In the genomic region with DNA sequence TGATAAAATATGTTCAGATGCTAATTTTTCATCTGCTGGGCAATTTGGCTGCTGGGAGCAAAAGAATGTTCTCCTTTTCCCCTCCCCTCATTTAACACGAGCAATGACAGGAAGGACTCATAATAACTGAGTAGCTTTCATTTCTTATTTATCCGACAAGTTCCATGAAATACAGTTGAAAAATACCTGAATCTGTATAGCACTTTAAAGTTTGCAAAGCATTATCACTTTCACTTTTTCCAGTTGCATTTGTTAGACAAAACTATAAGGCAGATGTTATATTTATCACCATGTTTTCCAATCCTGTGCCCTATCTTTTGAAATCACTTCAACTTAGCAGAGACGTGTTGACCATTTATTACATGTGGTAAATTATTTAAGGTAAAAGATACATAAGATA, we compare ENCODE assay signal across 23 cellular contexts.
A peak's percentile ranks its signal among the peaks of the same experiment; 100 is the strongest.
DNase-seq lines count a peak whose midpoint lies in the region; ATAC-seq and TF ChIP-seq lines count a peak whose summit lies in the region.
"Had no signal": no experiment of that assay in that cellular context is flagged by ENCODE, and none has a peak within 500 bp of the region (broad histone marks: within the 10 kb centered on the region; RNA-seq: fewer than 3 reads in every experiment).

No MANE protein-coding gene starts in this region.

- H3K9ac ChIP-seq in neural cell (ENCODE audit: low read length), result peak overlapping the region; percentile 48
- H3K9ac ChIP-seq: KMS-11 had no signal

- 54% methylated on average over 3 of the region's 3 CpGs for WGBS in esophagus muscularis mucosa

- no peaks in the 10 kb centered on the region for H3K9me2 ChIP-seq in neural cell (ENCODE audit: insufficient read depth, low read length)

- no peaks in the 10 kb centered on the region for H3F3A ChIP-seq in neural cell (ENCODE audit: insufficient read depth, low read length, poor library complexity, severe bottlenecking)

- H3K4me2 ChIP-seq in neural cell (ENCODE audit: low read length), result peak overlapping the region; percentile 60
- H3K4me2 ChIP-seq: KMS-11 had no signal

- POLR2A ChIA-PET in MCF 10A (lab: Yijun Ruan, JAX), result interaction anchor here (0.6 kb wide), 1 partner anchor 384 kb away, joined by 3 read pairs; no protein-coding TSS in a partner anchor

- TF ChIP-seq EP300 in neural cell (conservative IDR thresholded peaks at IDR 0.05; ENCODE audit: poor library complexity, severe bottlenecking), result no peak
- no peak for TF ChIP-seq EP300 in esophagus muscularis mucosa (IDR thresholded peaks at IDR 0.05)

- H3K9me3 ChIP-seq in breast epithelium, result no peaks in the 10 kb centered on the region
- H3K9me3 ChIP-seq in neural cell (ENCODE audit: low read length), result no peaks in the 10 kb centered on the region
- no peaks in the 10 kb centered on the region for H3K9me3 ChIP-seq in esophagus muscularis mucosa
- H3K9me3 ChIP-seq: adrenal gland, colonic mucosa, right lobe of liver, transverse colon had no signal

- TF ChIP-seq RAD21 in neural cell (conservative IDR thresholded peaks at IDR 0.05), result no peak

- H2AFZ ChIP-seq in neural cell (ENCODE audit: low read depth, low read length), result no peak overlapping the region

- no peak overlapping the region for H3K4me3 Mint-ChIP-seq in MCF 10A (ENCODE audit: unreplicated experiment)
- peak overlapping the region; percentile 2 for H3K4me3 Mint-ChIP-seq in activated T-helper 17 cell treated with anti-CD3 and anti-CD28 coated beads, Interleukin-2, amount 50 U/mL, for 72 hours
- H3K4me3 Mint-ChIP-seq: nephron progenitor cell had no signal

- H3K9me3 Mint-ChIP-seq in MCF 10A (ENCODE audit: unreplicated experiment), result no peaks in the 10 kb centered on the region
- no peaks in the 10 kb centered on the region for H3K9me3 Mint-ChIP-seq in activated T-helper 17 cell treated with anti-CD3 and anti-CD28 coated beads, Interleukin-2, amount 50 U/mL, for 72 hours
- H3K9me3 Mint-ChIP-seq: stimulated activated naive CD8-positive, alpha-beta T cell treated with anti-CD3 and anti-CD28 coated beads, Interleukin-15, amount 100 ng/mL, for 72 hours had no signal

- CTCF ChIA-PET in MCF 10A (lab: Yijun Ruan, JAX), result interaction anchor here (4.0 kb wide), 1 partner anchor 60 kb away, joined by 29 read pairs; no protein-coding TSS in a partner anchor

- H3K4me1 ChIP-seq in breast epithelium (no peaks in the 10 kb centered on the region), esophagus muscularis mucosa (peaks cover 0 to 14% (median 5%) of the 10 kb centered on the region in 4 donors)
- H3K4me1 ChIP-seq: adrenal gland, colonic mucosa, right lobe of liver had no signal

- peak overlapping the region; percentile 64 for H3K27ac Mint-ChIP-seq in MCF 10A (ENCODE audit: low read depth, unreplicated experiment)
- H3K27ac Mint-ChIP-seq in activated T-helper 17 cell treated with anti-CD3 and anti-CD28 coated beads, Interleukin-2, amount 50 U/mL, for 72 hours, result no peak overlapping the region
- H3K27ac Mint-ChIP-seq: nephron progenitor cell had no signal

- H3K36me3 Mint-ChIP-seq in MCF 10A (ENCODE audit: insufficient read depth, unreplicated experiment), result peaks cover under 1% of the 10 kb centered on the region
- no peaks in the 10 kb centered on the region for H3K36me3 Mint-ChIP-seq in activated T-helper 17 cell treated with anti-CD3 and anti-CD28 coated beads, Interleukin-2, amount 50 U/mL, for 72 hours (ENCODE audit: low read depth)

- no peaks in the 10 kb centered on the region for H4K20me1 ChIP-seq in neural cell (ENCODE audit: insufficient read depth)

- no peaks in the 10 kb centered on the region for H3K27me3 ChIP-seq in breast epithelium
- H3K27me3 ChIP-seq in neural cell (ENCODE audit: insufficient read depth, low read depth, low read length), result no peaks in the 10 kb centered on the region
- no peaks in the 10 kb centered on the region for H3K27me3 ChIP-seq in esophagus muscularis mucosa
- H3K27me3 ChIP-seq: adrenal gland, colonic mucosa, right lobe of liver, transverse colon had no signal

- H3K27me3 Mint-ChIP-seq in MCF 10A (ENCODE audit: insufficient read depth, unreplicated experiment), result no peaks in the 10 kb centered on the region
- H3K27me3 Mint-ChIP-seq in activated T-helper 17 cell treated with anti-CD3 and anti-CD28 coated beads, Interleukin-2, amount 50 U/mL, for 72 hours, result no peaks in the 10 kb centered on the region
- H3K27me3 Mint-ChIP-seq: stimulated activated naive CD8-positive, alpha-beta T cell treated with anti-CD3 and anti-CD28 coated beads, Interleukin-15, amount 100 ng/mL, for 72 hours had no signal

- H3K36me3 ChIP-seq in breast epithelium, result no peaks in the 10 kb centered on the region
- no peaks in the 10 kb centered on the region for H3K36me3 ChIP-seq in neural cell (ENCODE audit: insufficient read depth, low read length)
- no peaks in the 10 kb centered on the region for H3K36me3 ChIP-seq in esophagus muscularis mucosa
- H3K36me3 ChIP-seq: adrenal gland, colonic mucosa, right lobe of liver, transverse colon had no signal

- no peak for TF ChIP-seq POLR2A in breast epithelium (IDR thresholded peaks at IDR 0.05)
- TF ChIP-seq POLR2A in esophagus muscularis mucosa (IDR thresholded peaks at IDR 0.05; ENCODE audit: low read depth), result no peak

- intact Hi-C loops in MCF 10A (cut with micrococcal nuclease) (no loop called here), breast epithelium (cut with DNase I; ENCODE audit: low total_unique reads) (no loop called here), esophagus muscularis mucosa (cut with DNase I) (no loop called here)

- no peak overlapping the region for H3K4me3 ChIP-seq in breast epithelium
- H3K4me3 ChIP-seq in neural cell (ENCODE audit: low read length), result peak overlapping the region; percentile 48
- H3K4me3 ChIP-seq in esophagus muscularis mucosa, result no peak overlapping the region
- H3K4me3 ChIP-seq: adrenal gland, colonic mucosa, GM12878, right lobe of liver, transverse colon had no signal

- H3K4me1 Mint-ChIP-seq in MCF 10A (ENCODE audit: insufficient read depth, unreplicated experiment), result peaks cover 6% of the 10 kb centered on the region
- peaks cover 18% of the 10 kb centered on the region for H3K4me1 Mint-ChIP-seq in activated T-helper 17 cell treated with anti-CD3 and anti-CD28 coated beads, Interleukin-2, amount 50 U/mL, for 72 hours

- ATAC-seq in activated T-helper 17 cell treated with anti-CD3 and anti-CD28 coated beads, Interleukin-2, amount 50 U/mL, for 72 hours (replicated peaks), result no peak
- ATAC-seq in GM18867 (IDR thresholded peaks at IDR 0.05; ENCODE audit: unreplicated experiment) (no peak), GM21528 (IDR thresholded peaks at IDR 0.05; ENCODE audit: low FRiP score, unreplicated experiment) (no peak)
- ATAC-seq: GM12878 had no signal

- DNase-seq in MCF 10A (ENCODE audit: unreplicated experiment), result no peak
- DNase-seq in breast epithelium (ENCODE audit: low spot score in 2 of 2), result no peak
- no peak for DNase-seq in esophagus muscularis mucosa (ENCODE audit: extremely low spot score)
- no peak for DNase-seq in NCI-H2029 treated with DMSO at 0.1 percent for 48 hours (lab: John Stamatoyannopoulos, UW)
- DNase-seq: activated CD4-positive, CD25-positive, alpha-beta regulatory T cell; adrenal gland; C1 segment of cervical spinal cord; colonic mucosa; left ventricle myocardium superior; midbrain; NCI-H146; NCI-H69; nephron progenitor cell; right lobe of liver; stimulated activated CD4-positive, alpha-beta T cell treated with anti-CD3 and anti-CD28 coated beads, Interleukin-15, amount 100 ng/mL, for 24 hours; stimulated activated naive CD8-positive, alpha-beta T cell treated with anti-CD3 and anti-CD28 coated beads, Interleukin-15, amount 100 ng/mL, for 72 hours; transverse colon had no signal

- no peak overlapping the region for H3K27ac ChIP-seq in breast epithelium
- H3K27ac ChIP-seq in neural cell (ENCODE audit: low read length), result peak overlapping the region; percentile 84
- H3K27ac ChIP-seq in esophagus muscularis mucosa (replicated peaks in 1 of 4), result peak overlapping the region in 2 of 4 donors; percentile 7 to 45
- H3K27ac ChIP-seq: colonic mucosa, KMS-11 had no signal

- BruUV-seq in MCF 10A (replicated peaks; lab: Mats Ljungman, UMichigan), result no TSS peak

- TF ChIP-seq CTCF in MCF 10A (IDR thresholded peaks at IDR 0.05; ENCODE audit: unreplicated experiment) (no peak), breast epithelium (IDR thresholded peaks at IDR 0.05) (no peak), neural cell (IDR thresholded peaks at IDR 0.05; ENCODE audit: poor library complexity, severe bottlenecking) (no peak), esophagus muscularis mucosa (IDR thresholded peaks at IDR 0.05) (no peak)

- H3K79me2 ChIP-seq in neural cell (replicated peaks; ENCODE audit: insufficient read depth, low read length), result no peaks in the 10 kb centered on the region

TF ChIP-seq in neural cell, 6 proteins besides CTCF, POLR2A, EP300 and RAD21:
- TF ChIP-seq EZH2 (IDR thresholded peaks at IDR 0.05; ENCODE audit: borderline replicate concordance, insufficient read depth, low read length, poor library complexity, severe bottlenecking), result no peak
- no peak for TF ChIP-seq TAF1 (IDR thresholded peaks at IDR 0.05; ENCODE audit: low read depth)
- no peak for TF ChIP-seq POLR2AphosphoS5 (IDR thresholded peaks at IDR 0.05)
- no peak for TF ChIP-seq MXI1 (conservative IDR thresholded peaks at IDR 0.05; ENCODE audit: poor library complexity, severe bottlenecking)
- TF ChIP-seq, protein P1, sequence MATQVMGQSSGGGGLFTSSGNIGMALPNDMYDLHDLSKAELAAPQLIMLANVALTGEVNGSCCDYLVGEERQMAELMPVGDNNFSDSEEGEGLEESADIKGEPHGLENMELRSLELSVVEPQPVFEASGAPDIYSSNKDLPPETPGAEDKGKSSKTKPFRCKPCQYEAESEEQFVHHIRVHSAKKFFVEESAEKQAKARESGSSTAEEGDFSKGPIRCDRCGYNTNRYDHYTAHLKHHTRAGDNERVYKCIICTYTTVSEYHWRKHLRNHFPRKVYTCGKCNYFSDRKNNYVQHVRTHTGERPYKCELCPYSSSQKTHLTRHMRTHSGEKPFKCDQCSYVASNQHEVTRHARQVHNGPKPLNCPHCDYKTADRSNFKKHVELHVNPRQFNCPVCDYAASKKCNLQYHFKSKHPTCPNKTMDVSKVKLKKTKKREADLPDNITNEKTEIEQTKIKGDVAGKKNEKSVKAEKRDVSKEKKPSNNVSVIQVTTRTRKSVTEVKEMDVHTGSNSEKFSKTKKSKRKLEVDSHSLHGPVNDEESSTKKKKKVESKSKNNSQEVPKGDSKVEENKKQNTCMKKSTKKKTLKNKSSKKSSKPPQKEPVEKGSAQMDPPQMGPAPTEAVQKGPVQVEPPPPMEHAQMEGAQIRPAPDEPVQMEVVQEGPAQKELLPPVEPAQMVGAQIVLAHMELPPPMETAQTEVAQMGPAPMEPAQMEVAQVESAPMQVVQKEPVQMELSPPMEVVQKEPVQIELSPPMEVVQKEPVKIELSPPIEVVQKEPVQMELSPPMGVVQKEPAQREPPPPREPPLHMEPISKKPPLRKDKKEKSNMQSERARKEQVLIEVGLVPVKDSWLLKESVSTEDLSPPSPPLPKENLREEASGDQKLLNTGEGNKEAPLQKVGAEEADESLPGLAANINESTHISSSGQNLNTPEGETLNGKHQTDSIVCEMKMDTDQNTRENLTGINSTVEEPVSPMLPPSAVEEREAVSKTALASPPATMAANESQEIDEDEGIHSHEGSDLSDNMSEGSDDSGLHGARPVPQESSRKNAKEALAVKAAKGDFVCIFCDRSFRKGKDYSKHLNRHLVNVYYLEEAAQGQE (IDR thresholded peaks at IDR 0.05; ENCODE audit: borderline replicate concordance), result no peak
- TF ChIP-seq SMC3 (conservative IDR thresholded peaks at IDR 0.05; ENCODE audit: poor library complexity), result no peak
